Comparison of ENCODE assay signal across 17 cellular contexts in the genomic region with DNA sequence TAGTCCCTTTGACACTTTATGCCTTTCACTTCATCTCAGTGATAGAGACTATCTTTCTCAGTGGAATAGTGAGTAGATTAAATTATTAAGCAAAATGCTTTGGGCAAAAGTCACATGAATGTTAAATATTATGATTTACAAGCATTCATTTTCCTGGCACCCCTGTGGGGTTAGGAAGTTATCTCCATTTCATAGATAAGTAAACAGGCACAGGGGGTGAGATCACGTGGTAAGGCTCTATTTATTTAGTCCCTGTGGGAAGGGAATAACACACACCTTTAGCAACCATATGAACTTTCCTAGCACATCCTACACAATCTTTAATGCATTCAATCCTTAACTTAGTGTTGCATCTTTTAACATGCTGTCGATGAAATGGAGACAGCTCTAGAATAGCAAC. TPM values are rescaled to one million over a fixed set of nuclear protein-coding genes. Genes with fewer than 3 reads are reported as not detected.
A peak's percentile ranks its signal among the peaks of the same experiment; 100 is the strongest.
DNase-seq lines count a peak whose midpoint lies in the region; ATAC-seq and TF ChIP-seq lines count a peak whose summit lies in the region.
"Had no signal": no experiment of that assay in that cellular context is flagged by ENCODE, and none has a peak within 500 bp of the region (broad histone marks: within the 10 kb centered on the region; RNA-seq: fewer than 3 reads in every experiment).

No MANE protein-coding gene starts in this region.

- H3K27me3 Mint-ChIP-seq in activated T-cell treated with anti-CD3 and anti-CD28 coated beads, Interleukin-2, amount 50 U/mL, for 72 hours (ENCODE audit: low read depth): no peaks in the 10 kb centered on the region
- no peaks in the 10 kb centered on the region for H3K27me3 Mint-ChIP-seq in activated T-cell treated with anti-CD3 and anti-CD28 coated beads, Interleukin-2, amount 50 U/mL, for 24 hours
- H3K27me3 Mint-ChIP-seq: CD8-positive, alpha-beta memory T cell had no signal

- H3K9me3 Mint-ChIP-seq in activated T-cell treated with anti-CD3 and anti-CD28 coated beads, Interleukin-2, amount 50 U/mL, for 72 hours: no peaks in the 10 kb centered on the region
- H3K9me3 Mint-ChIP-seq in activated T-cell treated with anti-CD3 and anti-CD28 coated beads, Interleukin-2, amount 50 U/mL, for 24 hours: no peaks in the 10 kb centered on the region
- H3K9me3 Mint-ChIP-seq: CD8-positive, alpha-beta memory T cell had no signal

- ATAC-seq in activated T-cell treated with anti-CD3 and anti-CD28 coated beads, Interleukin-2, amount 50 U/mL, for 72 hours (replicated peaks in 1 of 2): no peak
- ATAC-seq in body of pancreas (peak; percentile 60), GM21529 (IDR thresholded peaks at IDR 0.05; ENCODE audit: unreplicated experiment) (no peak)
- ATAC-seq: Panc1 had no signal

- peak overlapping the region; percentile 2 for H3K27ac Mint-ChIP-seq in activated T-cell treated with anti-CD3 and anti-CD28 coated beads, Interleukin-2, amount 50 U/mL, for 72 hours
- no peak overlapping the region for H3K27ac Mint-ChIP-seq in activated T-cell treated with anti-CD3 and anti-CD28 coated beads, Interleukin-2, amount 50 U/mL, for 24 hours

- H3K36me3 ChIP-seq in body of pancreas (replicated peaks in 1 of 2; ENCODE audit: insufficient read depth in 1 of 2, low read depth in 2 of 2): peaks cover 8 to 22% of the 10 kb centered on the region in 2 donors

- peaks cover 13 to 23% of the 10 kb centered on the region in 2 donors for H3K36me3 Mint-ChIP-seq in activated T-cell treated with anti-CD3 and anti-CD28 coated beads, Interleukin-2, amount 50 U/mL, for 72 hours (ENCODE audit: insufficient read depth in 2 of 2)
- peaks cover 86% of the 10 kb centered on the region for H3K36me3 Mint-ChIP-seq in activated T-cell treated with anti-CD3 and anti-CD28 coated beads, Interleukin-2, amount 50 U/mL, for 24 hours (ENCODE audit: low read depth)

- TF ChIP-seq CTCF in body of pancreas (IDR thresholded peaks at IDR 0.05): no peak

- H3K27ac ChIP-seq in body of pancreas: peak overlapping the region in 2 of 4 donors; percentile 47 to 60
- H3K27ac ChIP-seq: BLaER1 treated with 17β-estradiol and CSF1 and Interleukin-3, amounts not matched to agents 10 nM and 100 nM; SJSA1 had no signal

- no peaks in the 10 kb centered on the region for H3K4me1 Mint-ChIP-seq in activated T-cell treated with anti-CD3 and anti-CD28 coated beads, Interleukin-2, amount 50 U/mL, for 72 hours (ENCODE audit: low read depth)
- peaks cover 25% of the 10 kb centered on the region for H3K4me1 Mint-ChIP-seq in activated T-cell treated with anti-CD3 and anti-CD28 coated beads, Interleukin-2, amount 50 U/mL, for 24 hours (ENCODE audit: low read depth)

- intact Hi-C loops in body of pancreas (cut with DNase I): no loop called here

- DNase-seq in activated T-cell treated with anti-CD3 and anti-CD28 coated beads, Interleukin-2, amount 50 U/mL, for 72 hours: no peak
- no peak for DNase-seq in activated T-cell treated with anti-CD3 and anti-CD28 coated beads, Interleukin-2, amount 50 U/mL, for 24 hours
- DNase-seq in NCI-H69 (lab: John Stamatoyannopoulos, UW): peak; percentile 50
- peak in 2 of 4 donors; percentile 27 to 55 for DNase-seq in body of pancreas
- no peak for DNase-seq in activated CD4-positive, CD25-positive, alpha-beta regulatory T cell treated with anti-CD3 and anti-CD28 coated beads, Interleukin-2, amount 50 U/mL, for 72 hours
- no peak for DNase-seq in erythroblast (lab: John Stamatoyannopoulos, UW)
- DNase-seq: CD8-positive, alpha-beta memory T cell; NCI-H1694; NCI-H2081 treated with DMSO at 0.1 percent for 48 hours; NCI-H2227 treated with DMSO at 0.1 percent for 48 hours; NCI-H510A treated with DMSO at 0.1 percent for 48 hours; NCI-H82 had no signal

- TF ChIP-seq POLR2A in body of pancreas (IDR thresholded peaks at IDR 0.05) (no peak), erythroblast (IDR thresholded peaks at IDR 0.05; ENCODE audit: low read length) (no peak)

- H3K4me1 ChIP-seq in body of pancreas: peaks cover 15% of the 10 kb centered on the region
- H3K4me1 ChIP-seq: SJSA1 had no signal

- H3K9me3 ChIP-seq in body of pancreas: no peaks in the 10 kb centered on the region
- H3K9me3 ChIP-seq: BLaER1 treated with 17β-estradiol and CSF1 and Interleukin-3, amounts not matched to agents 10 nM and 100 nM; SJSA1 had no signal

- H3K4me3 Mint-ChIP-seq in activated T-cell treated with anti-CD3 and anti-CD28 coated beads, Interleukin-2, amount 50 U/mL, for 72 hours: no peak overlapping the region
- H3K4me3 Mint-ChIP-seq in activated T-cell treated with anti-CD3 and anti-CD28 coated beads, Interleukin-2, amount 50 U/mL, for 24 hours: no peak overlapping the region
- H3K4me3 Mint-ChIP-seq: CD8-positive, alpha-beta memory T cell had no signal

- no peak overlapping the region for H3K4me3 ChIP-seq in body of pancreas
- H3K4me3 ChIP-seq: BLaER1 treated with 17β-estradiol and CSF1 and Interleukin-3, amounts not matched to agents 10 nM and 100 nM; SJSA1 had no signal

- no peaks in the 10 kb centered on the region for H3K27me3 ChIP-seq in body of pancreas
- H3K27me3 ChIP-seq: BLaER1 treated with 17β-estradiol and CSF1 and Interleukin-3, amounts not matched to agents 10 nM and 100 nM; SJSA1 had no signal

- 26 to 38% methylated on average over 2 of the region's 2 CpGs for WGBS in body of pancreas, 2 donors

RNA-seq across cellular contexts. Expression of a gene that starts 12.3 kb away (rescaled TPM):
- 10 to 100 TPM; 53.7 to 61.4 TPM for total RNA-seq in activated T-cell treated with anti-CD3 and anti-CD28 coated beads, Interleukin-2, amount 50 U/mL, for 72 hours
- total RNA-seq in body of pancreas: 10 to 100 TPM; 13.2 to 17.5 TPM

RNA-seq across cellular contexts. Expression of a gene that starts 55.9 kb away (rescaled TPM):
- total RNA-seq in activated T-cell treated with anti-CD3 and anti-CD28 coated beads, Interleukin-2, amount 50 U/mL, for 72 hours: 1 to 10 TPM; 1.2 to 1.9 TPM
- total RNA-seq in body of pancreas: not detected
- total RNA-seq: M059J, SJSA1 had no signal
